ENCODE assay signal across 8 cellular contexts in the genomic region with DNA sequence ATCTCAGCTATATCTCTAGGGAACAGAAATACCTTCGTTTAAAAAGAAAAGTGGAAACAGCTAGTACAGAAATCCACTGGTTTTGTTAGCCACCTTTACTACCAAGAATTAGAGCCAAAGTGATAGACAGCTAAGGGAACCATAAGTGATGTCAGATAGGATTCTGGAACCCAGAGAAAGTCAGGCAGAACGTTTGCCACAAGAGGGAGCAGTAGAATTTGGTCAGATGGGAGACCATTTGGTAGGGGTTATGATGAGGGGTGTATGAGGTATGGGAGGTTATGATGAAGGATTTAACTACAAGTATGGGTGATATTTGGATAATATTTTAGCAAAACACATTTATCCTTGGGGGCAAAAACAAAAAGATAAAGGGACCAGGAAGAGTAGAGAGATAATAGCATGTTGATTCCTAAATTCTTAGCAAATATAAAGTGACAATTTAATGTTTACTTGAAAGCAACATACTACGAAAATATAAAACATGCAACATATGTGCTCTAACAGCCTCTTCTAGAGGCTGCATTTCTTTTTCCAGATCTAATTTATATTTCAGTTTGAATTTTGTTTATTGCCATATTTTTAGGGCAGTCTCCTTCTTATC. TPM values are rescaled to one million over a fixed set of nuclear protein-coding genes. Genes with fewer than 3 reads are reported as not detected.
DNase-seq lines count a peak whose midpoint lies in the region; ATAC-seq and TF ChIP-seq lines count a peak whose summit lies in the region.

No MANE protein-coding gene starts in this region.

- no peak overlapping the region for H3K27ac ChIP-seq in tibial artery

- H3K4me3 ChIP-seq in fibroblast of the aortic adventitia (ENCODE audit: low read depth, low read length) (no peak overlapping the region), tibial artery (no peak overlapping the region)

- H3K4me3 Mint-ChIP-seq in stimulated activated naive B cell treated with anti-CD40 and anti-IgM and Interleukin-4, amounts not matched to agents 10 μg/mL and 1 μg/mL and 100 μg/mL, for 72 hours, result no peak overlapping the region

- H3K9me3 ChIP-seq in tibial artery, result no peaks in the 10 kb centered on the region

- no peak overlapping the region for H3K27ac Mint-ChIP-seq in stimulated activated naive B cell treated with anti-CD40 and anti-IgM and Interleukin-4, amounts not matched to agents 10 μg/mL and 1 μg/mL and 100 μg/mL, for 72 hours

- intact Hi-C loops in tibial artery (cut with DNase I; ENCODE audit: low total_unique reads), result no loop called here

- no peaks in the 10 kb centered on the region for H3K36me3 Mint-ChIP-seq in stimulated activated naive B cell treated with anti-CD40 and anti-IgM and Interleukin-4, amounts not matched to agents 10 μg/mL and 1 μg/mL and 100 μg/mL, for 72 hours

- DNase-seq in D341Med (ENCODE audit: low spot score), result peak; percentile 51
- DNase-seq in NOMO-1 treated with DMSO at 0.1 percent for 48 hours (lab: John Stamatoyannopoulos, UW; ENCODE audit: unreplicated experiment), result peak; percentile 54
- DNase-seq in fibroblast of the aortic adventitia (ENCODE audit: low read depth), result peak; percentile 50
- DNase-seq in tibial artery, result no peak
- no peak for DNase-seq in stimulated activated naive B cell treated with anti-CD40 and anti-IgM and Interleukin-4, amounts not matched to agents 10 μg/mL and 1 μg/mL and 100 μg/mL, for 72 hours

- H3K36me3 ChIP-seq in tibial artery, result no peaks in the 10 kb centered on the region

- H3K27me3 ChIP-seq in tibial artery, result no peaks in the 10 kb centered on the region

- peak; percentile 69 for TF ChIP-seq CTCF in fibroblast of the aortic adventitia (IDR thresholded peaks at IDR 0.05; ENCODE audit: insufficient read depth, low read length)
- TF ChIP-seq CTCF in tibial artery (IDR thresholded peaks at IDR 0.05), result peak; percentile 49 to 55

- ATAC-seq in HG02798 (IDR thresholded peaks at IDR 0.05; ENCODE audit: poor library complexity, unreplicated experiment) (peak; percentile 36), GM21528 (IDR thresholded peaks at IDR 0.05; ENCODE audit: low FRiP score, unreplicated experiment) (no peak), HG02981 (IDR thresholded peaks at IDR 0.05; ENCODE audit: unreplicated experiment) (no peak)
- ATAC-seq in stimulated activated naive B cell treated with anti-CD40 and anti-IgM and Interleukin-4, amounts not matched to agents 10 μg/mL and 1 μg/mL and 100 μg/mL, for 72 hours (replicated peaks), result no peak

- peaks cover 29 to 46% of the 10 kb centered on the region in 2 donors for H3K27me3 Mint-ChIP-seq in stimulated activated naive B cell treated with anti-CD40 and anti-IgM and Interleukin-4, amounts not matched to agents 10 μg/mL and 1 μg/mL and 100 μg/mL, for 72 hours

- H3K4me1 ChIP-seq in tibial artery, result peaks cover 0 to 29% (median 5%) of the 10 kb centered on the region in 4 donors

- H3K9me3 Mint-ChIP-seq in stimulated activated naive B cell treated with anti-CD40 and anti-IgM and Interleukin-4, amounts not matched to agents 10 μg/mL and 1 μg/mL and 100 μg/mL, for 72 hours, result no peaks in the 10 kb centered on the region

- H3K4me1 Mint-ChIP-seq in stimulated activated naive B cell treated with anti-CD40 and anti-IgM and Interleukin-4, amounts not matched to agents 10 μg/mL and 1 μg/mL and 100 μg/mL, for 72 hours, result peaks cover 19 to 31% of the 10 kb centered on the region in 2 donors

RNA-seq across cellular contexts. Expression of a gene that starts 3.3 kb away (rescaled TPM):
- total RNA-seq in fibroblast of the aortic adventitia (ENCODE audit: low replicate concordance), result 39.1 and 112 TPM in 2 replicates

Comparison
In these comparisons a context has a peak if more than half of its experiments do, and no peak if none do; other contexts are left out.
1. DNase-seq: peak in D341Med (single experiment), NOMO-1 treated with DMSO at 0.1 percent for 48 hours (single experiment) and fibroblast of the aortic adventitia (single experiment); none in tibial artery (0 of 2) and stimulated activated naive B cell treated with anti-CD40 and anti-IgM and Interleukin-4, amounts not matched to agents 10 μg/mL and 1 μg/mL and 100 μg/mL, for 72 hours (single experiment).